ENCODE assay signal across 1 cellular context in the genomic region with DNA sequence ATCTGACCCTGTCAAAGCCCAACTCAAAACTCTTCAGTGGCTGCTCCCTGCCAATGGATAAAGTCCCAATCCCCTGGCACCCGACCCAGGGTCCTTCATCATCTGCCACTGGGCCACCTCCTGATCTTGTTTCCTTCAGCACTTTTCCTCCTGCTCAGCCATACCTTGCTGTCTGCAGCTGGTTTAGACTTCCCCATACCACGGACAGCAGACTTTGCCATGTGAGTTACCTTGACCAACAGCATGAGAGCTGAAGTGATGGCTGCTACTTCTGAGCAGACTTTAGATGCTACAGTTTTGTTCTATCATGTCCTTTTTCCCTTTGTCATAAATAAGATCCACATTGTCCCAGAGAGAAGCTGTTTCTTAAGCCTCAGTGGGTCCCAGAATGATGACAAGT.
TF ChIP-seq lines count a peak whose summit lies in the region.

No MANE protein-coding gene starts in this region.

TF ChIP-seq in GM23338, 12 proteins besides CTCF, POLR2A, EP300 and RAD21 (continued from another document):
- TF ChIP-seq, protein P1, sequence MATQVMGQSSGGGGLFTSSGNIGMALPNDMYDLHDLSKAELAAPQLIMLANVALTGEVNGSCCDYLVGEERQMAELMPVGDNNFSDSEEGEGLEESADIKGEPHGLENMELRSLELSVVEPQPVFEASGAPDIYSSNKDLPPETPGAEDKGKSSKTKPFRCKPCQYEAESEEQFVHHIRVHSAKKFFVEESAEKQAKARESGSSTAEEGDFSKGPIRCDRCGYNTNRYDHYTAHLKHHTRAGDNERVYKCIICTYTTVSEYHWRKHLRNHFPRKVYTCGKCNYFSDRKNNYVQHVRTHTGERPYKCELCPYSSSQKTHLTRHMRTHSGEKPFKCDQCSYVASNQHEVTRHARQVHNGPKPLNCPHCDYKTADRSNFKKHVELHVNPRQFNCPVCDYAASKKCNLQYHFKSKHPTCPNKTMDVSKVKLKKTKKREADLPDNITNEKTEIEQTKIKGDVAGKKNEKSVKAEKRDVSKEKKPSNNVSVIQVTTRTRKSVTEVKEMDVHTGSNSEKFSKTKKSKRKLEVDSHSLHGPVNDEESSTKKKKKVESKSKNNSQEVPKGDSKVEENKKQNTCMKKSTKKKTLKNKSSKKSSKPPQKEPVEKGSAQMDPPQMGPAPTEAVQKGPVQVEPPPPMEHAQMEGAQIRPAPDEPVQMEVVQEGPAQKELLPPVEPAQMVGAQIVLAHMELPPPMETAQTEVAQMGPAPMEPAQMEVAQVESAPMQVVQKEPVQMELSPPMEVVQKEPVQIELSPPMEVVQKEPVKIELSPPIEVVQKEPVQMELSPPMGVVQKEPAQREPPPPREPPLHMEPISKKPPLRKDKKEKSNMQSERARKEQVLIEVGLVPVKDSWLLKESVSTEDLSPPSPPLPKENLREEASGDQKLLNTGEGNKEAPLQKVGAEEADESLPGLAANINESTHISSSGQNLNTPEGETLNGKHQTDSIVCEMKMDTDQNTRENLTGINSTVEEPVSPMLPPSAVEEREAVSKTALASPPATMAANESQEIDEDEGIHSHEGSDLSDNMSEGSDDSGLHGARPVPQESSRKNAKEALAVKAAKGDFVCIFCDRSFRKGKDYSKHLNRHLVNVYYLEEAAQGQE (IDR thresholded peaks at IDR 0.05; ENCODE audit: unreplicated experiment) = peak; percentile 67
- TF ChIP-seq, protein P2, sequence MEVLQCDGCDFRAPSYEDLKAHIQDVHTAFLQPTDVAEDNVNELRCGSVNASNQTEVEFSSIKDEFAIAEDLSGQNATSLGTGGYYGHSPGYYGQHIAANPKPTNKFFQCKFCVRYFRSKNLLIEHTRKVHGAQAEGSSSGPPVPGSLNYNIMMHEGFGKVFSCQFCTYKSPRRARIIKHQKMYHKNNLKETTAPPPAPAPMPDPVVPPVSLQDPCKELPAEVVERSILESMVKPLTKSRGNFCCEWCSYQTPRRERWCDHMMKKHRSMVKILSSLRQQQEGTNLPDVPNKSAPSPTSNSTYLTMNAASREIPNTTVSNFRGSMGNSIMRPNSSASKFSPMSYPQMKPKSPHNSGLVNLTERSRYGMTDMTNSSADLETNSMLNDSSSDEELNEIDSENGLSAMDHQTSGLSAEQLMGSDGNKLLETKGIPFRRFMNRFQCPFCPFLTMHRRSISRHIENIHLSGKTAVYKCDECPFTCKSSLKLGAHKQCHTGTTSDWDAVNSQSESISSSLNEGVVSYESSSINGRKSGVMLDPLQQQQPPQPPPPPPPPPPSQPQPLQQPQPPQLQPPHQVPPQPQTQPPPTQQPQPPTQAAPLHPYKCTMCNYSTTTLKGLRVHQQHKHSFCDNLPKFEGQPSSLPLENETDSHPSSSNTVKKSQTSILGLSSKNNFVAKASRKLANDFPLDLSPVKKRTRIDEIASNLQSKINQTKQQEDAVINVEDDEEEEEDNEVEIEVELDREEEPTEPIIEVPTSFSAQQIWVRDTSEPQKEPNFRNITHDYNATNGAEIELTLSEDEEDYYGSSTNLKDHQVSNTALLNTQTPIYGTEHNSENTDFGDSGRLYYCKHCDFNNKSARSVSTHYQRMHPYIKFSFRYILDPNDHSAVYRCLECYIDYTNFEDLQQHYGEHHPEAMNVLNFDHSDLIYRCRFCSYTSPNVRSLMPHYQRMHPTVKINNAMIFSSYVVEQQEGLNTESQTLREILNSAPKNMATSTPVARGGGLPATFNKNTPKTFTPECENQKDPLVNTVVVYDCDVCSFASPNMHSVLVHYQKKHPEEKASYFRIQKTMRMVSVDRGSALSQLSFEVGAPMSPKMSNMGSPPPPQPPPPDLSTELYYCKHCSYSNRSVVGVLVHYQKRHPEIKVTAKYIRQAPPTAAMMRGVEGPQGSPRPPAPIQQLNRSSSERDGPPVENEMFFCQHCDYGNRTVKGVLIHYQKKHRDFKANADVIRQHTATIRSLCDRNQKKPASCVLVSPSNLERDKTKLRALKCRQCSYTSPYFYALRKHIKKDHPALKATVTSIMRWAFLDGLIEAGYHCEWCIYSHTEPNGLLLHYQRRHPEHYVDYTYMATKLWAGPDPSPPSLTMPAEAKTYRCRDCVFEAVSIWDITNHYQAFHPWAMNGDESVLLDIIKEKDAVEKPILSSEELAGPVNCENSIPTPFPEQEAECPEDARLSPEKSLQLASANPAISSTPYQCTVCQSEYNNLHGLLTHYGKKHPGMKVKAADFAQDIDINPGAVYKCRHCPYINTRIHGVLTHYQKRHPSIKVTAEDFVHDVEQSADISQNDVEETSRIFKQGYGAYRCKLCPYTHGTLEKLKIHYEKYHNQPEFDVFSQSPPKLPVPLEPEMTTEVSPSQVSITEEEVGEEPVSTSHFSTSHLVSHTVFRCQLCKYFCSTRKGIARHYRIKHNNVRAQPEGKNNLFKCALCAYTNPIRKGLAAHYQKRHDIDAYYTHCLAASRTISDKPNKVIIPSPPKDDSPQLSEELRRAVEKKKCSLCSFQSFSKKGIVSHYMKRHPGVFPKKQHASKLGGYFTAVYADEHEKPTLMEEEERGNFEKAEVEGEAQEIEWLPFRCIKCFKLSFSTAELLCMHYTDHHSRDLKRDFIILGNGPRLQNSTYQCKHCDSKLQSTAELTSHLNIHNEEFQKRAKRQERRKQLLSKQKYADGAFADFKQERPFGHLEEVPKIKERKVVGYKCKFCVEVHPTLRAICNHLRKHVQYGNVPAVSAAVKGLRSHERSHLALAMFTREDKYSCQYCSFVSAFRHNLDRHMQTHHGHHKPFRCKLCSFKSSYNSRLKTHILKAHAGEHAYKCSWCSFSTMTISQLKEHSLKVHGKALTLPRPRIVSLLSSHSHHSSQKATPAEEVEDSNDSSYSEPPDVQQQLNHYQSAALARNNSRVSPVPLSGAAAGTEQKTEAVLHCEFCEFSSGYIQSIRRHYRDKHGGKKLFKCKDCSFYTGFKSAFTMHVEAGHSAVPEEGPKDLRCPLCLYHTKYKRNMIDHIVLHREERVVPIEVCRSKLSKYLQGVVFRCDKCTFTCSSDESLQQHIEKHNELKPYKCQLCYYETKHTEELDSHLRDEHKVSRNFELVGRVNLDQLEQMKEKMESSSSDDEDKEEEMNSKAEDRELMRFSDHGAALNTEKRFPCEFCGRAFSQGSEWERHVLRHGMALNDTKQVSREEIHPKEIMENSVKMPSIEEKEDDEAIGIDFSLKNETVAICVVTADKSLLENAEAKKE (CRISPR knock-in tag; IDR thresholded peaks at IDR 0.05) = no peak
- TF ChIP-seq ZNF114 (CRISPR knock-in tag; IDR thresholded peaks at IDR 0.05) = no peak
